In the genomic region with DNA sequence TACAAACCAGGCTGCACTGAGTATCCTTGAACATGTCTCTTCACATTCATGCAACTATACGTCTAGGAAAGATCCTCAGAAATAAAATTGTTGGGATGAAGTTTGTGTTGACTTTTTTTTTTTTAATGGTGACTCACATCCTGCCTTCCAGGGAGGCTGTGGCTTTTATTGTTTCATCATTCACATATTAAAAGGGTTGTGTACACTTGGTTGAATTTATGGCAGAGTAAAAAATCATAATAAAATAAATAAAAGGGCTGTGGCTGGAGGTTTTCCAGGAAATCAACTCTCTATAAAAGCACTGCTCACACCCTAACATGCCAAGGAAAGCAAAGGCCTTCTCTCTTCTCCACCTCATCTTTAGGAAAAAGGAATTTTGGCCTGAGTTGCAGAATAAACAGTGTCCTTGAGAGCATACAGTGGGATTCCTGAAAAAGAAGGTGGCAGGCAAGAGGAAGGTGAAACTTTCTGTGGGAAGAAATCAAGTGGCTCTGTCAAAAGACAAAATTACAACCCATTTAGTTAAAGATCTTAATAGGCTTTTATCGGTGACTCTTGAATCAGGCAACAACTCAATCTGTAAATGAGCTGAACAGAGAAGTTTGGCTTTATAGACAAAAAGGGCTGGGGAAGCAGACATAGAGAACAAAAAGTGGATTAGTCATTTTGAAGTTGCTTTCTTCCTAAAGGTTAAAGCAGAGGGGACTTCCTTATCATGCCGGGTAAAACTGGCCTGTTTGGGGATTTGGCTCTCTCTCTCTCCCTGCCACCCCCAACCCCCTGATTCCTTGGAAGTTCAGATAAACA, we compare ENCODE assay signal across 8 cellular contexts. TPM values are rescaled to one million over a fixed set of nuclear protein-coding genes. Genes with fewer than 3 reads are reported as not detected.
DNase-seq lines count a peak whose midpoint lies in the region; ATAC-seq, FAIRE-seq and TF ChIP-seq lines count a peak whose summit lies in the region.

No MANE protein-coding gene starts in this region.

- no peaks in the 10 kb centered on the region for H3K9me1 ChIP-seq in endothelial cell of umbilical vein (replicated peaks; ENCODE audit: control insufficient read depth, extremely low read depth, insufficient read depth, low read length)

- ATAC-seq in omental fat pad (ENCODE audit: low FRiP score): peak; percentile 46
- no peak for ATAC-seq in HG02798 (IDR thresholded peaks at IDR 0.05; ENCODE audit: poor library complexity, unreplicated experiment)
- no peak for ATAC-seq in HG03342 (IDR thresholded peaks at IDR 0.05; ENCODE audit: unreplicated experiment)

- peak overlapping the region; percentile 91 for H3K27ac ChIP-seq in endothelial cell of umbilical vein (ENCODE audit: insufficient read depth, low read depth, low read length)

- POLR2A ChIA-PET in endothelial cell of umbilical vein (lab: Charles Lee): no interaction called here

- H3K4me1 ChIP-seq in endothelial cell of umbilical vein (ENCODE audit: control insufficient read depth, extremely low read depth, insufficient read depth, low read length): peaks cover 21% of the 10 kb centered on the region

- no TSS peak for BruUV-seq in endothelial cell of umbilical vein (replicated peaks; lab: Mats Ljungman, UMichigan)

- no peaks in the 10 kb centered on the region for H3K9me3 ChIP-seq in endothelial cell of umbilical vein (replicated peaks; ENCODE audit: control insufficient read depth, insufficient read depth, low read length)

- H3K36me3 ChIP-seq in endothelial cell of umbilical vein (ENCODE audit: control insufficient read depth in 2 of 2, extremely low read depth in 1 of 2, insufficient read depth in 2 of 2, low read length in 2 of 2): no peaks in the 10 kb centered on the region

- dilution Hi-C loops in endothelial cell of umbilical vein (cut with MboI; ENCODE audit: extremely low pct_ligation_motif_present, low sequenced_read_pairs): loop anchor here (25.0 kb wide), 1 partner anchor 218 kb away; no protein-coding TSS in a partner anchor

- H3K9ac ChIP-seq in endothelial cell of umbilical vein (replicated peaks; ENCODE audit: extremely low read depth, insufficient read depth, low read length): peak overlapping the region; percentile 41

- intact Hi-C loops in endothelial cell of umbilical vein (cut with micrococcal nuclease): loop anchor here (1.0 to 5.0 kb wide), 4 partner anchors 11 to 148 kb away; no protein-coding TSS in a partner anchor

- CTCF ChIA-PET in endothelial cell of umbilical vein (lab: Charles Lee): interaction anchor here (1.0 to 1.3 kb wide), 6 partner anchors 42 to 308 kb away, joined by 3 to 9 read pairs (median 4); a partner anchor contains a TSS

- no peaks in the 10 kb centered on the region for H3K79me2 ChIP-seq in endothelial cell of umbilical vein (ENCODE audit: control insufficient read depth, insufficient read depth, low read length)

- DNase-seq in DMS53 (lab: John Stamatoyannopoulos, UW) (peak; percentile 76), NCI-H510A (lab: John Stamatoyannopoulos, UW) (peak; percentile 2), endothelial cell of umbilical vein (ENCODE audit: low read depth, low spot score) (peak; percentile 97), omental fat pad (ENCODE audit: low spot score) (no peak), pons (ENCODE audit: low spot score) (no peak)
- DNase-seq in stimulated activated CD4-positive, alpha-beta T cell treated with anti-CD3 and anti-CD28 coated beads, Interleukin-1b, Interleukin-23, amount 100 ng/mL, for 48 hours: no peak

- TF ChIP-seq CTCF in endothelial cell of umbilical vein (IDR thresholded peaks at IDR 0.05; ENCODE audit: extremely low read depth in 1 of 2, insufficient read depth in 1 of 2, low read depth in 1 of 2, low read length in 2 of 2) (no peak), omental fat pad (IDR thresholded peaks at IDR 0.05) (no peak)

- H3K4me2 ChIP-seq in endothelial cell of umbilical vein (ENCODE audit: insufficient read depth, low read length): peak overlapping the region; percentile 33

- peak overlapping the region; percentile 81 for H2AFZ ChIP-seq in endothelial cell of umbilical vein (ENCODE audit: low read depth, low read length)

- H3K27me3 ChIP-seq in endothelial cell of umbilical vein (ENCODE audit: control insufficient read depth in 2 of 2, insufficient read depth in 2 of 2, low read length in 2 of 2): no peaks in the 10 kb centered on the region

- no peaks in the 10 kb centered on the region for H4K20me1 ChIP-seq in endothelial cell of umbilical vein (replicated peaks; ENCODE audit: control insufficient read depth, extremely low read depth, insufficient read depth, low read length)

- peak; percentile 93 for FAIRE-seq in endothelial cell of umbilical vein (lab: Jason Lieb, UNC)

- TF ChIP-seq POLR2A in endothelial cell of umbilical vein (IDR thresholded peaks at IDR 0.05; ENCODE audit: low read depth, low read length): no peak

- no peak overlapping the region for H3K4me3 ChIP-seq in endothelial cell of umbilical vein (replicated peaks in 1 of 3; ENCODE audit: insufficient read depth in 1 of 3, low read depth in 1 of 3, low read length in 3 of 3)

TF ChIP-seq in endothelial cell of umbilical vein, 7 proteins besides CTCF, POLR2A, EP300 and RAD21:
- TF ChIP-seq JUN (IDR thresholded peaks at IDR 0.05; ENCODE audit: borderline replicate concordance, insufficient read depth, insufficient read length, low read depth): peak; percentile 95
- TF ChIP-seq GATA2 (IDR thresholded peaks at IDR 0.05; ENCODE audit: insufficient read depth, insufficient read length, low read depth, low read length): no peak
- TF ChIP-seq FOS (IDR thresholded peaks at IDR 0.05; ENCODE audit: borderline replicate concordance, insufficient read depth, low read length): peak; percentile 80
- TF ChIP-seq POLR2AphosphoS5 (IDR thresholded peaks at IDR 0.05; ENCODE audit: insufficient read depth, low read depth, low read length): peak; percentile 9
- TF ChIP-seq, protein P1, sequence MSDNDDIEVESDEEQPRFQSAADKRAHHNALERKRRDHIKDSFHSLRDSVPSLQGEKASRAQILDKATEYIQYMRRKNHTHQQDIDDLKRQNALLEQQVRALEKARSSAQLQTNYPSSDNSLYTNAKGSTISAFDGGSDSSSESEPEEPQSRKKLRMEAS (IDR thresholded peaks at IDR 0.05; ENCODE audit: insufficient read depth, insufficient read length): no peak
- TF ChIP-seq MYC (IDR thresholded peaks at IDR 0.05; ENCODE audit: low read depth, low read length): no peak
- no peak for TF ChIP-seq EZH2 (IDR thresholded peaks at IDR 0.05; ENCODE audit: borderline replicate concordance, low read depth, low read length, severe bottlenecking)

RNA-seq across cellular contexts. Expression of a gene that starts 41.6 kb away (rescaled TPM):
- 34.8 and 39.6 TPM in 2 replicates for total RNA-seq in endothelial cell of umbilical vein
- 10.5 and 13.3 TPM in 2 replicates for polyA plus RNA-seq in endothelial cell of umbilical vein
- 8.3 and 8.7 TPM in 2 replicates for polyA plus RNA-seq in endothelial cell of umbilical vein (2011; cell fraction: cytosol; rRNA removed)
- 50.7 and 58.3 TPM in 2 replicates for polyA plus RNA-seq in endothelial cell of umbilical vein (2011; cell fraction: nucleus; rRNA removed)
- 21.1 and 24.6 TPM in 2 replicates for polyA plus RNA-seq in endothelial cell of umbilical vein (2012)
- polyA minus RNA-seq in endothelial cell of umbilical vein: 30.5 and 39.0 TPM in 2 replicates
- polyA minus RNA-seq in endothelial cell of umbilical vein (2011; cell fraction: cytosol; rRNA and poly(A)+ RNA removed): 18.3 TPM
- polyA minus RNA-seq in endothelial cell of umbilical vein (2011; cell fraction: nucleus; rRNA and poly(A)+ RNA removed): 59.9 and 64.7 TPM in 2 replicates
- total RNA-seq in omental fat pad: 10 to 100 TPM; 21.0 to 37.4 (median 30.2) TPM

Comparison
In these comparisons a context has a peak if more than half of its experiments do, and no peak if none do; other contexts are left out.
1. DNase-seq: peak in DMS53 (single experiment), NCI-H510A (single experiment) and endothelial cell of umbilical vein (single experiment); none in omental fat pad (single experiment), stimulated activated CD4-positive, alpha-beta T cell treated with anti-CD3 and anti-CD28 coated beads, Interleukin-1b, Interleukin-23, amount 100 ng/mL, for 48 hours (single experiment) and pons (single experiment).